ENCODE assay signal across 19 cellular contexts in genomic region chr11:134652586-134653255, GRCh38.
DNase-seq lines count a peak whose midpoint lies in the region; ATAC-seq and TF ChIP-seq lines count a peak whose summit lies in the region.
"Had no signal": no experiment of that assay in that cellular context is flagged by ENCODE, and none has a peak within 500 bp of the region (broad histone marks: within the 10 kb centered on the region; RNA-seq: fewer than 3 reads in every experiment).

No MANE protein-coding gene starts in this region.

- H3K4me3 ChIP-seq in coronary artery (no peak overlapping the region), vagina (no peak overlapping the region)
- H3K4me3 ChIP-seq: BLaER1, GM12878, K562 had no signal

- H3K27ac ChIP-seq in coronary artery: no peak overlapping the region
- no peak overlapping the region for H3K27ac ChIP-seq in vagina
- H3K27ac ChIP-seq: BLaER1 had no signal

- H3K36me3 ChIP-seq in vagina: no peaks in the 10 kb centered on the region
- H3K36me3 ChIP-seq: BLaER1 had no signal

- no peaks in the 10 kb centered on the region for H3K4me1 ChIP-seq in vagina

- H3K36me3 Mint-ChIP-seq in MCF 10A (ENCODE audit: insufficient read depth, unreplicated experiment): no peaks in the 10 kb centered on the region
- H3K36me3 Mint-ChIP-seq: CD4-positive, alpha-beta memory T cell had no signal

- BruUV-seq in MCF 10A (replicated peaks; lab: Mats Ljungman, UMichigan): no TSS peak

- ATAC-seq in GM19395 (IDR thresholded peaks at IDR 0.05; ENCODE audit: unreplicated experiment): no peak
- ATAC-seq: GM12878, K562 had no signal

- no peak overlapping the region for H3K4me3 Mint-ChIP-seq in MCF 10A (ENCODE audit: unreplicated experiment)
- H3K4me3 Mint-ChIP-seq: CD4-positive, alpha-beta memory T cell had no signal

- H3K9me3 Mint-ChIP-seq in MCF 10A (ENCODE audit: unreplicated experiment): peaks cover 24% of the 10 kb centered on the region

- no peaks in the 10 kb centered on the region for H3K9me3 ChIP-seq in vagina
- H3K9me3 ChIP-seq: BLaER1 had no signal

- intact Hi-C loops in vagina (cut with DNase I) (no loop called here), MCF 10A (cut with micrococcal nuclease) (no loop called here)

- TF ChIP-seq POLR2A in vagina (IDR thresholded peaks at IDR 0.05): no peak

- no peaks in the 10 kb centered on the region for H3K27me3 Mint-ChIP-seq in MCF 10A (ENCODE audit: insufficient read depth, unreplicated experiment)

- DNase-seq in activated effector memory CD4-positive, alpha-beta T cell treated with anti-CD3 and anti-CD28 coated beads, Interleukin-2, amount 50 U/mL, for 16 hours: peak; percentile 31
- no peak for DNase-seq in activated effector memory CD4-positive, alpha-beta T cell treated with Interleukin-2 at 50 U/mL for 16 hours
- peak; percentile 46 for DNase-seq in coronary artery (ENCODE audit: low spot score)
- peak; percentile 2 for DNase-seq in mucosa of gallbladder (ENCODE audit: low spot score)
- peak; percentile 79 to 80 for DNase-seq in vagina (ENCODE audit: extremely low spot score in 2 of 2)
- no peak for DNase-seq in MCF 10A (ENCODE audit: unreplicated experiment)
- DNase-seq: CD4-positive, alpha-beta memory T cell; DMS153; EL; NCI-H1105 treated with DMSO at 0.1 percent for 48 hours; NCI-H1694; NCI-H2227 treated with DMSO at 0.1 percent for 48 hours; NCI-H524; RPMI8226; SHP77 treated with DMSO at 0.1 percent for 48 hours had no signal

- TF ChIP-seq CTCF in coronary artery (IDR thresholded peaks at IDR 0.05): no peak
- no peak for TF ChIP-seq CTCF in vagina (IDR thresholded peaks at IDR 0.05)
- TF ChIP-seq CTCF in MCF 10A (IDR thresholded peaks at IDR 0.05; ENCODE audit: unreplicated experiment): no peak

- H3K27me3 ChIP-seq in vagina: no peaks in the 10 kb centered on the region
- H3K27me3 ChIP-seq: BLaER1 had no signal

- CTCF ChIA-PET in MCF 10A (lab: Yijun Ruan, JAX): interaction anchor here (0.7 kb wide), 1 partner anchor 10 kb away, joined by 3 read pairs; no protein-coding TSS in a partner anchor

- POLR2A ChIA-PET in MCF 10A (lab: Yijun Ruan, JAX): interaction anchor here (0.6 kb wide), 1 partner anchor 77 kb away, joined by 3 read pairs; no protein-coding TSS in a partner anchor

- no peak overlapping the region for H3K27ac Mint-ChIP-seq in MCF 10A (ENCODE audit: low read depth, unreplicated experiment)
- H3K27ac Mint-ChIP-seq: CD4-positive, alpha-beta memory T cell had no signal

- H3K4me1 Mint-ChIP-seq in MCF 10A (ENCODE audit: insufficient read depth, unreplicated experiment): no peaks in the 10 kb centered on the region

Comparison
In these comparisons a context has a peak if more than half of its experiments do, and no peak if none do; other contexts are left out.
1. DNase-seq: peak in activated effector memory CD4-positive, alpha-beta T cell treated with anti-CD3 and anti-CD28 coated beads, Interleukin-2, amount 50 U/mL, for 16 hours (single experiment), coronary artery (single experiment), mucosa of gallbladder (single experiment) and vagina (2 of 2); none in activated effector memory CD4-positive, alpha-beta T cell treated with Interleukin-2 at 50 U/mL for 16 hours (single experiment) and MCF 10A (single experiment).